Comparison of ENCODE assay signal across 8 cellular contexts in genomic region chr6:36027501-36028087, GRCh38.
A peak's percentile ranks its signal among the peaks of the same experiment; 100 is the strongest.
DNase-seq lines count a peak whose midpoint lies in the region; ATAC-seq lines count a peak whose summit lies in the region.

MAPK14 (plus strand) TSS chr6:36027808; CDS start chr6:36028158, 350 bp downstream.

- no peaks in the 10 kb centered on the region for H3K9me3 Mint-ChIP-seq in central memory CD8-positive, alpha-beta T cell

- ATAC-seq in GM19035 (IDR thresholded peaks at IDR 0.05; ENCODE audit: unreplicated experiment) = peak; percentile 95
- peak; percentile 88 for ATAC-seq in HG03354 (IDR thresholded peaks at IDR 0.05; ENCODE audit: poor library complexity, severe bottlenecking, unreplicated experiment)
- ATAC-seq in central memory CD8-positive, alpha-beta T cell (replicated peaks; ENCODE audit: extremely low read depth, poor library complexity, severe bottlenecking) = peak; percentile 87

- H3K27ac Mint-ChIP-seq in central memory CD8-positive, alpha-beta T cell (ENCODE audit: low read depth) = peak within 1 kb of the TSS; percentile 84

- H3K4me3 Mint-ChIP-seq in central memory CD8-positive, alpha-beta T cell = peak within 1 kb of the TSS; percentile 94

- peaks cover 14% of the 10 kb centered on the region for H3K36me3 Mint-ChIP-seq in central memory CD8-positive, alpha-beta T cell (ENCODE audit: insufficient read depth)

- DNase-seq in AML-193 (lab: John Stamatoyannopoulos, UW) = peak; percentile 100
- DNase-seq in NCI-H446 (lab: John Stamatoyannopoulos, UW) = peak; percentile 99 to 100
- DNase-seq in activated CD4-positive, CD25-positive, alpha-beta regulatory T cell treated with anti-CD3 and anti-CD28 coated beads, Interleukin-2, amount 50 U/mL, for 16 hours (ENCODE audit: low read depth, low spot score) = peak; percentile 97
- peak; percentile 93 to 98 for DNase-seq in central memory CD8-positive, alpha-beta T cell (ENCODE audit: low spot score in 2 of 2)
- DNase-seq in inferior parietal cortex (ENCODE audit: extremely low spot score) = peak; percentile 100
- DNase-seq in stimulated activated CD4-positive, alpha-beta T cell treated with anti-CD3 and anti-CD28 coated beads, Interleukin-12 subunit alpha, Interleukin-12 subunit beta, amount 100 ng/mL, for 24 hours (ENCODE audit: low read depth in 2 of 2) = peak; percentile 97 to 98

- peaks cover 27% of the 10 kb centered on the region for H3K4me1 Mint-ChIP-seq in central memory CD8-positive, alpha-beta T cell

- H3K27me3 Mint-ChIP-seq in central memory CD8-positive, alpha-beta T cell = peaks cover 11% of the 10 kb centered on the region

Comparison
In these comparisons a context has a peak if more than half of its experiments do, and no peak if none do; other contexts are left out.
1. Peak in every context shown above with its lines: DNase-seq and ATAC-seq.